11 cellular contexts compared by ENCODE assay signal in the genomic region with DNA sequence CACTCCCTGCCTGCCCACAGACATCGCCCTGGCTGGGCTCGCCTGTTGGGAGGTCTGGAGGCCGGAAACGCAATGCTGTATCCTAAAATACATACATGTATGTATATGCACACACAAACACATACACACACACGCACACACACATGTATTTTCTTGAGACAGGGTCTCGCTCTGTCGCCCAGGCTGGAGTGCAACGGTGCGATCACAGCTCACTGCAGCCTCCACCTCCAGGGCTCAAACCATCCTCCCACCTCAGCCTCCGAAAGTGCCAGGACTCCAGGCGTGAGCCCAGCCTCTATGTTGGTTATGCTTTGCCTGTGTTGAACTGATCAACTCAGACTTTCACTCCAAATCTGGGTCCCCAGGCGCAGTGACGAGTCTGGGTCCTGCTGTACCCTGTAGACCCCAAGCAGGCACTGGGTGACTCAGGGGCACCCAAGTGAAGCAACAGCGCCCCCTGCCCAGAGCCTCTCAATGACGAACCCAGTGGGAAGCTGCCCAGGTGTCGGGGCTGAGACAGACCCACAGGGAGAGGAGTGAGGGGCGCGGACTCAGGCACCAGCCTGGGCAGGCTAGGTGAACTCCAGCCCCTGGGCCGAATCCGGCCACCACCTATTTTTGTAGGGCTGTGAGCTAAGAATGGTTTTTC. TPM values are rescaled to one million over a fixed set of nuclear protein-coding genes. Genes with fewer than 3 reads are reported as not detected.
DNase-seq lines count a peak whose midpoint lies in the region; TF ChIP-seq lines count a peak whose summit lies in the region.
"Had no signal": no experiment of that assay in that cellular context is flagged by ENCODE, and none has a peak within 500 bp of the region (broad histone marks: within the 10 kb centered on the region; RNA-seq: fewer than 3 reads in every experiment).

No MANE protein-coding gene starts in this region.

- H3K4me3 ChIP-seq in lower leg skin (ENCODE audit: low read depth, poor library complexity, severe bottlenecking): no peak overlapping the region
- no peak overlapping the region for H3K4me3 ChIP-seq in CD4-positive, alpha-beta memory T cell (ENCODE audit: low read length in 2 of 2)
- H3K4me3 ChIP-seq: suprapubic skin had no signal

- intact Hi-C loops in lower leg skin (cut with DNase I; ENCODE audit: low total_unique reads): no loop called here
- intact Hi-C loops in CD4-positive, alpha-beta memory T cell (cut with micrococcal nuclease): no loop called here

- H3K9me3 Mint-ChIP-seq in CD4-positive, alpha-beta memory T cell: no peaks in the 10 kb centered on the region
- H3K9me3 Mint-ChIP-seq: activated T-helper 2 cell treated with anti-CD3 and anti-CD28 coated beads, Interferon-gamma antibody, Interleukin-2, Interleukin-4, amounts not matched to agents 10 μg/mL and 5 μg/mL and 100 μg/mL, durations not matched to agents 14 hours and 24 hours and 36 hours had no signal

- 92 to 97% methylated on average over 20 of the region's 20 CpGs for WGBS in lower leg skin, 2 donors

- TF ChIP-seq CTCF in GM12874 (IDR thresholded peaks at IDR 0.05; ENCODE audit: insufficient read depth, low read depth, low read length) (0 out of 2 replicates have a peak, but pooled peaks have one; percentile 6), lower leg skin (IDR thresholded peaks at IDR 0.05) (no peak)

- peaks cover 7 to 12% of the 10 kb centered on the region in 2 donors for H3K36me3 Mint-ChIP-seq in CD4-positive, alpha-beta memory T cell

- H3K27ac ChIP-seq in CD4-positive, alpha-beta memory T cell (ENCODE audit: low read depth, low read length): no peak overlapping the region
- H3K27ac ChIP-seq: suprapubic skin had no signal

- no peak for TF ChIP-seq POLR2A in lower leg skin (IDR thresholded peaks at IDR 0.05)

- DNase-seq in NCI-H82 (lab: John Stamatoyannopoulos, UW) (peak; percentile 40), NCI-H82 treated with DMSO at 0.1 percent for 48 hours (lab: John Stamatoyannopoulos, UW; ENCODE audit: unreplicated experiment) (no peak), OCI-M1 (lab: John Stamatoyannopoulos, UW) (peak; percentile 0), iPS-NIHi11 (ENCODE audit: low spot score) (peak; percentile 62), NCI-H345 treated with DMSO at 0.1 percent for 48 hours (lab: John Stamatoyannopoulos, UW; ENCODE audit: unreplicated experiment) (no peak), lower leg skin (ENCODE audit: low spot score in 2 of 2) (no peak)
- no peak for DNase-seq in CD4-positive, alpha-beta memory T cell

- POLR2A ChIA-PET in CD4-positive, alpha-beta memory T cell (lab: Charles Lee; ENCODE audit: partially characterized antibody): no interaction called here

- no peak overlapping the region for H3K4me3 Mint-ChIP-seq in CD4-positive, alpha-beta memory T cell

- H3K36me3 ChIP-seq in CD4-positive, alpha-beta memory T cell (ENCODE audit: insufficient read depth, low read length): peaks cover 6% of the 10 kb centered on the region

- H3K9me3 ChIP-seq in CD4-positive, alpha-beta memory T cell (ENCODE audit: control insufficient read depth in 1 of 2, low read length in 2 of 2): no peaks in the 10 kb centered on the region
- H3K9me3 ChIP-seq: suprapubic skin had no signal

- CTCF ChIA-PET in CD4-positive, alpha-beta memory T cell (lab: Charles Lee; ENCODE audit: partially characterized antibody): no interaction called here

- no peaks in the 10 kb centered on the region for H3K4me1 ChIP-seq in CD4-positive, alpha-beta memory T cell (ENCODE audit: insufficient read depth, low read length)
- H3K4me1 ChIP-seq: suprapubic skin had no signal

- H3K4me1 Mint-ChIP-seq in CD4-positive, alpha-beta memory T cell: no peaks in the 10 kb centered on the region

- H3K27ac Mint-ChIP-seq in CD4-positive, alpha-beta memory T cell: no peak overlapping the region
- H3K27ac Mint-ChIP-seq: activated T-helper 2 cell treated with anti-CD3 and anti-CD28 coated beads, Interferon-gamma antibody, Interleukin-2, Interleukin-4, amounts not matched to agents 10 μg/mL and 5 μg/mL and 100 μg/mL, durations not matched to agents 14 hours and 24 hours and 36 hours had no signal

- H3K27me3 Mint-ChIP-seq in CD4-positive, alpha-beta memory T cell: no peaks in the 10 kb centered on the region

- H3K27me3 ChIP-seq in CD4-positive, alpha-beta memory T cell (ENCODE audit: insufficient read depth, low read length): no peaks in the 10 kb centered on the region
- H3K27me3 ChIP-seq: suprapubic skin had no signal

RNA-seq across cellular contexts. Expression of a gene that starts 27.4 kb away (rescaled TPM):
- 10 to 100 TPM; 21.1 to 46.5 (median 33.6) TPM for total RNA-seq in lower leg skin
- 10 to 100 TPM; 44.0 to 50.4 TPM for total RNA-seq in CD4-positive, alpha-beta memory T cell
- 10 to 100 TPM in 1 of 2 donors, 1 to 10 TPM in 1; 4.4 to 16.1 TPM for polyA plus RNA-seq in CD4-positive, alpha-beta memory T cell

RNA-seq across cellular contexts. Expression of a gene that starts 46.3 kb away (rescaled TPM):
- total RNA-seq in lower leg skin: 10 to 100 TPM; 14.1 to 27.3 (median 22.1) TPM
- total RNA-seq in CD4-positive, alpha-beta memory T cell: 10 to 100 TPM; 28.2 to 29.7 TPM
- polyA plus RNA-seq in CD4-positive, alpha-beta memory T cell: 10 to 100 TPM in 1 of 2 donors, 1 to 10 TPM in 1; 1.7 to 19.3 TPM

RNA-seq across cellular contexts. Expression of a gene that starts 47.3 kb away (rescaled TPM):
- total RNA-seq in lower leg skin: 1 to 10 TPM in 2 of 4 donors, under 1 TPM in 2; 0.20 to 4.2 (median 0.90) TPM
- total RNA-seq in CD4-positive, alpha-beta memory T cell: under 1 TPM; 0.64 to 0.70 TPM
- polyA plus RNA-seq in CD4-positive, alpha-beta memory T cell: 1 to 10 TPM in 1 of 2 donors, under 1 TPM in 1; 0.35 to 1.1 TPM

RNA-seq across cellular contexts. Expression of a gene that starts 54.2 kb away (rescaled TPM):
- 10 to 100 TPM; 27.3 to 60.9 (median 35.6) TPM for total RNA-seq in lower leg skin
- total RNA-seq in CD4-positive, alpha-beta memory T cell: 10 to 100 TPM; 20.2 to 21.1 TPM
- polyA plus RNA-seq in CD4-positive, alpha-beta memory T cell: 10 to 100 TPM; 17.6 to 23.4 TPM
- total RNA-seq: right cardiac atrium had no signal

Comparison
In these comparisons a context has a peak if more than half of its experiments do, and no peak if none do; other contexts are left out.
1. DNase-seq: peak in NCI-H82 (single experiment), OCI-M1 (single experiment) and iPS-NIHi11 (single experiment); none in NCI-H82 treated with DMSO at 0.1 percent for 48 hours (single experiment), NCI-H345 treated with DMSO at 0.1 percent for 48 hours (single experiment), lower leg skin (0 of 2) and CD4-positive, alpha-beta memory T cell (0 of 5).